ENCODE assay signal across 17 cellular contexts in genomic region chr12:71693126-71693525, GRCh38.
"Had no signal": no experiment of that assay in that cellular context is flagged by ENCODE, and none has a peak within 500 bp of the region (broad histone marks: within the 10 kb centered on the region; RNA-seq: fewer than 3 reads in every experiment).

No MANE protein-coding gene starts in this region.

- H3K27ac Mint-ChIP-seq: dendritic cell treated with granulocyte-macrophage colony-stimulating factor and Interleukin-4, amounts not matched to agents 40 ng/mL and 50 ng/mL, for 4 days had no signal

- H3K36me3 Mint-ChIP-seq: activated naive CD4-positive, alpha-beta T cell treated with anti-CD3 and anti-CD28 coated beads, Interleukin-2, amount 50 U/mL, for 72 hours had no signal

- H3K36me3 ChIP-seq: breast epithelium, neutrophil had no signal

- H3K9me3 Mint-ChIP-seq: activated naive CD4-positive, alpha-beta T cell treated with anti-CD3 and anti-CD28 coated beads, Interleukin-2, amount 50 U/mL, for 72 hours; dendritic cell treated with granulocyte-macrophage colony-stimulating factor and Interleukin-4, amounts not matched to agents 40 ng/mL and 50 ng/mL, for 4 days; immature natural killer cell; natural killer cell treated with Interleukin-12 subunit alpha and Interleukin-12 subunit beta and Interleukin-15 and Interleukin-18, amount 100 ng/mL, for 72 hours had no signal

- ATAC-seq: activated naive CD4-positive, alpha-beta T cell treated with anti-CD3 and anti-CD28 coated beads, Interleukin-2, amount 50 U/mL, for 72 hours; natural killer cell treated with Interleukin-12 subunit alpha and Interleukin-12 subunit beta and Interleukin-15 and Interleukin-18, amount 100 ng/mL, for 72 hours had no signal

- H3K27me3 Mint-ChIP-seq: dendritic cell treated with granulocyte-macrophage colony-stimulating factor and Interleukin-4, amounts not matched to agents 40 ng/mL and 50 ng/mL, for 4 days; natural killer cell treated with Interleukin-12 subunit alpha and Interleukin-12 subunit beta and Interleukin-15 and Interleukin-18, amount 100 ng/mL, for 72 hours had no signal

- H3K4me3 Mint-ChIP-seq: dendritic cell treated with granulocyte-macrophage colony-stimulating factor and Interleukin-4, amounts not matched to agents 40 ng/mL and 50 ng/mL, for 4 days; immature natural killer cell; natural killer cell treated with Interleukin-12 subunit alpha and Interleukin-12 subunit beta and Interleukin-15 and Interleukin-18, amount 100 ng/mL, for 72 hours had no signal

- H3K27me3 ChIP-seq: adrenal gland, breast epithelium, esophagus muscularis mucosa, neutrophil, sigmoid colon had no signal

- H3K9ac ChIP-seq: parathyroid adenoma had no signal

- H3K4me1 ChIP-seq: breast epithelium, parathyroid adenoma had no signal

- DNase-seq: activated CD4-positive, CD25-positive, alpha-beta regulatory T cell treated with anti-CD3 and anti-CD28 coated beads, Interleukin-2, amount 50 U/mL, for 72 hours; activated gamma-delta T cell treated with Interleukin-2 at 50 U/mL for 16 hours; adrenal gland; effector CD8-positive, alpha-beta T cell; immature natural killer cell; kidney glomerular epithelial cell; mesendoderm; sigmoid colon; stimulated activated naive CD4-positive, alpha-beta T cell; T1000 had no signal

- H3K27ac ChIP-seq: adrenal gland, breast epithelium, esophagus muscularis mucosa, neutrophil, parathyroid adenoma, sigmoid colon had no signal

- H3K9me3 ChIP-seq: adrenal gland, breast epithelium, esophagus muscularis mucosa, neutrophil, sigmoid colon had no signal

- H3K4me3 ChIP-seq: adrenal gland, breast epithelium, esophagus muscularis mucosa, sigmoid colon had no signal
